9 cellular contexts compared by ENCODE assay signal in genomic region chr2:240060977-240061591, GRCh38. TPM values are rescaled to one million over a fixed set of nuclear protein-coding genes. Genes with fewer than 3 reads are reported as not detected.
DNase-seq lines count a peak whose midpoint lies in the region; ATAC-seq, FAIRE-seq and TF ChIP-seq lines count a peak whose summit lies in the region.
"Had no signal": no experiment of that assay in that cellular context is flagged by ENCODE, and none has a peak within 500 bp of the region (broad histone marks: within the 10 kb centered on the region; RNA-seq: fewer than 3 reads in every experiment).

No MANE protein-coding gene starts in this region.

- peak; percentile 44 for FAIRE-seq in HTR-8/SVneo (lab: Jason Lieb, UNC)

- DNase-seq in DND-41 (peak; percentile 55), HTR-8/SVneo (ENCODE audit: insufficient read length, low spot score) (peak; percentile 57), RKO (ENCODE audit: low spot score) (peak; percentile 75), astrocyte of the spinal cord (ENCODE audit: low read depth, low spot score) (peak; percentile 53), iPS DF 6.9 (ENCODE audit: low read depth, low spot score) (peak; percentile 1), omental fat pad (ENCODE audit: low spot score) (no peak)
- DNase-seq in stimulated activated CD4-positive, alpha-beta T cell treated with anti-CD3 and anti-CD28 coated beads, Interleukin-1b, Interleukin-23, amount 100 ng/mL, for 48 hours: peak; percentile 28

- no peaks in the 10 kb centered on the region for H3K36me3 ChIP-seq in DND-41 (ENCODE audit: insufficient read depth, low read length)
- H3K36me3 ChIP-seq in iPS DF 6.9 (ENCODE audit: control insufficient read depth, insufficient read depth, low read length): no peaks in the 10 kb centered on the region

- H4K20me1 ChIP-seq in DND-41 (ENCODE audit: insufficient read depth, low read length): peaks cover 3% of the 10 kb centered on the region; the same call in 1 of the 2 replicates

- in situ Hi-C loops in astrocyte of the spinal cord (cut with HindIII; ENCODE audit: low sequenced_read_pairs): no loop called here

- H3K4me3 ChIP-seq in DND-41 (ENCODE audit: low read depth in 1 of 2, low read length in 2 of 2) (no peak overlapping the region), astrocyte of the spinal cord (ENCODE audit: low read depth, low read length) (no peak overlapping the region), iPS DF 6.9 (ENCODE audit: low read length) (no peak overlapping the region)

- no CpG with 5 or more reads among the region's 4 CpGs for WGBS in iPS DF 6.9 (ENCODE audit: insufficient coverage, insufficient read length)

- peak; percentile 72 for TF ChIP-seq CTCF in DND-41 (IDR thresholded peaks at IDR 0.05; ENCODE audit: borderline replicate concordance, extremely low read depth, low read length, poor library complexity, severe bottlenecking)
- peak; percentile 68 for TF ChIP-seq CTCF in astrocyte of the spinal cord (IDR thresholded peaks at IDR 0.05; ENCODE audit: low read depth, low read length)
- no peak for TF ChIP-seq CTCF in omental fat pad (IDR thresholded peaks at IDR 0.05)

- ATAC-seq in DND-41 (ENCODE audit: insufficient read depth, low read depth): peak; percentile 89
- no peak for ATAC-seq in omental fat pad (ENCODE audit: low FRiP score)
- no peak for ATAC-seq in HG02885 (IDR thresholded peaks at IDR 0.05; ENCODE audit: poor library complexity, unreplicated experiment)

- H3K27me3 ChIP-seq in DND-41 (ENCODE audit: insufficient read depth, low read length, poor library complexity) (peaks cover under 1% of the 10 kb centered on the region), iPS DF 6.9 (ENCODE audit: control insufficient read depth, insufficient read depth, low read length) (no peaks in the 10 kb centered on the region)

- H3K79me2 ChIP-seq in DND-41 (ENCODE audit: insufficient read depth, low read length): no peaks in the 10 kb centered on the region

- no peak overlapping the region for H3K4me2 ChIP-seq in DND-41 (ENCODE audit: insufficient read depth, low read length)

- H3K9ac ChIP-seq in DND-41 (ENCODE audit: low read depth, low read length): no peak overlapping the region

- H3K27ac ChIP-seq in DND-41 (ENCODE audit: low read length) (no peak overlapping the region), iPS DF 6.9 (ENCODE audit: low read length) (no peak overlapping the region)

- no peaks in the 10 kb centered on the region for H3K9me3 ChIP-seq in DND-41 (ENCODE audit: insufficient read depth, low read length, severe bottlenecking)
- H3K9me3 ChIP-seq in iPS DF 6.9 (ENCODE audit: control insufficient read depth, insufficient read depth, low read length): no peaks in the 10 kb centered on the region

- no peak overlapping the region for H2AFZ ChIP-seq in DND-41 (ENCODE audit: low read depth, low read length)

- H3K4me1 ChIP-seq in DND-41 (ENCODE audit: insufficient read depth, low read length) (no peaks in the 10 kb centered on the region), iPS DF 6.9 (ENCODE audit: control insufficient read depth, insufficient read depth, low read length) (no peaks in the 10 kb centered on the region; the same call in 1 of the 2 replicates)

RNA-seq across cellular contexts. Expression of gene OR6B3, which starts 7.8 kb away (rescaled TPM):
- total RNA-seq in omental fat pad: not detected
- total RNA-seq: activated CD8-positive, alpha-beta memory T cell treated with anti-CD3 and anti-CD28 coated beads for 36 hours had no signal

RNA-seq across cellular contexts. Expression of gene OR6B2, which starts 30.9 kb away (rescaled TPM):
- not detected for total RNA-seq in omental fat pad
- total RNA-seq: activated CD8-positive, alpha-beta memory T cell treated with anti-CD3 and anti-CD28 coated beads for 36 hours had no signal

RNA-seq across cellular contexts. Expression of gene NDUFA10, which starts 35.9 kb away (rescaled TPM):
- total RNA-seq in omental fat pad: 100 to 1,000 TPM in 2 of 4 donors, 10 to 100 TPM in 2; 79.1 to 141 (median 104) TPM

Comparison
In these comparisons a context has a peak if more than half of its experiments do, and no peak if none do; other contexts are left out.
1. CTCF ChIP-seq: peak in DND-41 (single experiment) and astrocyte of the spinal cord (single experiment); none in omental fat pad (0 of 3).